8 cellular contexts compared by ENCODE assay signal in genomic region chr10:110083884-110084283, GRCh38.
DNase-seq lines count a peak whose midpoint lies in the region; ATAC-seq and TF ChIP-seq lines count a peak whose summit lies in the region.

No MANE protein-coding gene starts in this region.

- H3K27me3 ChIP-seq in left lung: no peaks in the 10 kb centered on the region

- DNase-seq in AG10803 (ENCODE audit: low read depth) (peak; percentile 37), H4 (ENCODE audit: low spot score) (peak; percentile 20), left lung (no peak), ecto neural progenitor cell (ENCODE audit: low spot score) (no peak), islet precursor cell (no peak)
- no peak for DNase-seq in activated CD4-positive, alpha-beta memory T cell treated with anti-CD3 and anti-CD28 coated beads for 36 hours

- H3K4me3 Mint-ChIP-seq in activated CD4-positive, alpha-beta memory T cell treated with anti-CD3 and anti-CD28 coated beads for 36 hours: no peak overlapping the region

- CTCF ChIA-PET in activated CD4-positive, alpha-beta memory T cell treated with anti-CD3 and anti-CD28 coated beads for 36 hours (lab: Charles Lee): interaction anchor here (0.7 to 1.5 kb wide), 6 partner anchors 9 to 125 kb away, joined by 3 to 4 read pairs (median 4); no protein-coding TSS in a partner anchor

- peaks cover 10 to 73% of the 10 kb centered on the region in 2 donors for H3K4me1 ChIP-seq in left lung

- H3K9me3 Mint-ChIP-seq in activated CD4-positive, alpha-beta memory T cell treated with anti-CD3 and anti-CD28 coated beads for 36 hours: peaks cover 2% of the 10 kb centered on the region

- peak; percentile 70 for ATAC-seq in left lung
- no peak for ATAC-seq in GM18498 (IDR thresholded peaks at IDR 0.05; ENCODE audit: unreplicated experiment)
- no peak for ATAC-seq in GM19023 (IDR thresholded peaks at IDR 0.05; ENCODE audit: unreplicated experiment)

- H3K4me1 Mint-ChIP-seq in activated CD4-positive, alpha-beta memory T cell treated with anti-CD3 and anti-CD28 coated beads for 36 hours (ENCODE audit: low read depth): peaks cover 86% of the 10 kb centered on the region

- peak overlapping the region; percentile 92 for H3K27ac Mint-ChIP-seq in activated CD4-positive, alpha-beta memory T cell treated with anti-CD3 and anti-CD28 coated beads for 36 hours

- H3K4me3 ChIP-seq in AG10803 (ENCODE audit: low read length) (no peak overlapping the region), left lung (no peak overlapping the region)

- no peaks in the 10 kb centered on the region for H3K27me3 Mint-ChIP-seq in activated CD4-positive, alpha-beta memory T cell treated with anti-CD3 and anti-CD28 coated beads for 36 hours

- POLR2A ChIA-PET in activated CD4-positive, alpha-beta memory T cell treated with anti-CD3 and anti-CD28 coated beads for 36 hours (lab: Charles Lee): interaction anchor here (0.9 to 1.5 kb wide), 3 partner anchors 16 to 126 kb away, joined by 3 to 5 read pairs (median 3); no protein-coding TSS in a partner anchor

- H3K36me3 ChIP-seq in left lung: no peaks in the 10 kb centered on the region

- H3K9me3 ChIP-seq in left lung: no peaks in the 10 kb centered on the region

- no peak for TF ChIP-seq CTCF in AG10803 (conservative IDR thresholded peaks at IDR 0.05; ENCODE audit: low read length)
- TF ChIP-seq CTCF in left lung (IDR thresholded peaks at IDR 0.05): no peak

- H3K27ac ChIP-seq in left lung: peak overlapping the region in 1 of 2 donors; percentile 87

- H3K36me3 Mint-ChIP-seq in activated CD4-positive, alpha-beta memory T cell treated with anti-CD3 and anti-CD28 coated beads for 36 hours: peaks cover 4% of the 10 kb centered on the region

- intact Hi-C loops in activated CD4-positive, alpha-beta memory T cell treated with anti-CD3 and anti-CD28 coated beads for 36 hours (cut with micrococcal nuclease): no loop called here
- intact Hi-C loops in left lung (cut with DNase I): no loop called here

Comparison
In these comparisons a context has a peak if more than half of its experiments do, and no peak if none do; other contexts are left out.
1. DNase-seq: peak in AG10803 (single experiment) and H4 (single experiment); none in activated CD4-positive, alpha-beta memory T cell treated with anti-CD3 and anti-CD28 coated beads for 36 hours (single experiment), left lung (0 of 2), ecto neural progenitor cell (single experiment) and islet precursor cell (single experiment).